12 cellular contexts compared by ENCODE assay signal in the genomic region with DNA sequence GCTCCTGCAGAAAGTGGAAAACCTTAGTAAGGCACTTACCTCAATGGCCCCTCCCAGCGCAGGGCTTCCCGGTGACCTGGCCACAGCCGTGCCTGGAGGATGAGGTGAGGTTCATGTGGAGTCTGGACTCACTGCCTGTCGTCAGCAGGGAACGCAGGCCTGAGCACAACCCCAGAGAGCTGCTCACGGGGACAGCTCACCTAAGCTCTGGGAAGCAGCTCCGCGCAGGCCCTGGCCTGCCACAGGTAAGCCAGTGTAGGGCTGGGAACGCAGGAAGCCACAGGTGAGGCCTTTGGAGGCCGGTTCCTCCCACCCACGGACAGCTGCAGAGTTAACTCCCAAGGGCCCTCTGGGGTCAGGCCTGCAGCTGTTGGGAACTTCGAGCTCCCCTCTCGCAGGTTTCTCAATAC. TPM values are rescaled to one million over a fixed set of nuclear protein-coding genes. Genes with fewer than 3 reads are reported as not detected.
DNase-seq lines count a peak whose midpoint lies in the region; ATAC-seq and TF ChIP-seq lines count a peak whose summit lies in the region.
"Had no signal": no experiment of that assay in that cellular context is flagged by ENCODE, and none has a peak within 500 bp of the region (broad histone marks: within the 10 kb centered on the region; RNA-seq: fewer than 3 reads in every experiment).

No MANE protein-coding gene starts in this region.

- no peak for ATAC-seq in GM18868 (IDR thresholded peaks at IDR 0.05; ENCODE audit: unreplicated experiment)

- H3K36me3 ChIP-seq in OCI-LY1 (ENCODE audit: insufficient read depth, low read length) (peaks cover 47% of the 10 kb centered on the region), urinary bladder (ENCODE audit: insufficient read depth) (peaks cover 1% of the 10 kb centered on the region)
- H3K36me3 ChIP-seq: ovary had no signal

- H3K79me2 ChIP-seq in OCI-LY1 (ENCODE audit: insufficient read depth, low read length) = no peaks in the 10 kb centered on the region

- no peaks in the 10 kb centered on the region for H3F3A ChIP-seq in OCI-LY1 (ENCODE audit: insufficient read depth, low read length)

- H4K20me1 ChIP-seq in OCI-LY1 (ENCODE audit: insufficient read depth, low read length) = no peaks in the 10 kb centered on the region

- no peak overlapping the region for H2AFZ ChIP-seq in OCI-LY1 (ENCODE audit: low read length)

- H3K27ac ChIP-seq in OCI-LY1 (ENCODE audit: low read depth, low read length, poor library complexity, severe bottlenecking) (peak overlapping the region; percentile 73), urinary bladder (ENCODE audit: low read depth) (peak overlapping the region; percentile 28)

- H3K9me2 ChIP-seq in OCI-LY1 (ENCODE audit: low read depth, low read length) = no peaks in the 10 kb centered on the region

- DNase-seq in activated effector memory CD4-positive, alpha-beta T cell treated with anti-CD3 and anti-CD28 coated beads, Interleukin-2, amount 50 U/mL, for 16 hours = peak; percentile 53
- no peak for DNase-seq in activated effector memory CD4-positive, alpha-beta T cell treated with Interleukin-2 at 50 U/mL for 16 hours
- peak; percentile 32 for DNase-seq in germinal center (ENCODE audit: low spot score)
- DNase-seq in H4 (ENCODE audit: low spot score) = no peak
- no peak for DNase-seq in NCI-H82 (lab: John Stamatoyannopoulos, UW)
- DNase-seq: activated naive CD4-positive, alpha-beta T cell treated with Interleukin-2 at 50 U/mL for 16 hours; caudate nucleus; hypothalamus had no signal

- no peak overlapping the region for H3K9ac ChIP-seq in OCI-LY1 (ENCODE audit: low read length)

- H3K4me1 ChIP-seq in OCI-LY1 (ENCODE audit: insufficient read depth, low read length, severe bottlenecking) (peaks cover 57% of the 10 kb centered on the region), urinary bladder (ENCODE audit: insufficient read depth) (peaks cover 2% of the 10 kb centered on the region)

- H3K4me2 ChIP-seq in OCI-LY1 (ENCODE audit: low read length) = no peak overlapping the region

- TF ChIP-seq CTCF in OCI-LY1 (IDR thresholded peaks at IDR 0.05; ENCODE audit: low read length) = no peak

- 74% methylated on average over 13 of the region's 13 CpGs for WGBS in urinary bladder

- no peaks in the 10 kb centered on the region for H3K27me3 ChIP-seq in OCI-LY1 (ENCODE audit: insufficient read depth, low read length)
- H3K27me3 ChIP-seq: ovary had no signal

- H3K4me3 ChIP-seq in OCI-LY1 (ENCODE audit: low read depth, low read length, poor library complexity, severe bottlenecking) (no peak overlapping the region), urinary bladder (ENCODE audit: low read depth, low read length) (no peak overlapping the region)
- H3K4me3 ChIP-seq: ovary had no signal

- H3K9me3 ChIP-seq in OCI-LY1 (ENCODE audit: low read length) = no peaks in the 10 kb centered on the region
- H3K9me3 ChIP-seq: ovary had no signal

RNA-seq across cellular contexts. Expression of a gene that starts 32.8 kb away (rescaled TPM):
- total RNA-seq in urinary bladder = 56.6 TPM
- polyA plus RNA-seq in urinary bladder = 39.4 TPM
- 50.9 and 54.2 TPM in 2 replicates for total RNA-seq in H4 (2014; rRNA removed; shearing (Covaris generic))

Comparison
In these comparisons a context has a peak if more than half of its experiments do, and no peak if none do; other contexts are left out.
1. DNase-seq: peak in activated effector memory CD4-positive, alpha-beta T cell treated with anti-CD3 and anti-CD28 coated beads, Interleukin-2, amount 50 U/mL, for 16 hours (single experiment) and germinal center (single experiment); none in activated effector memory CD4-positive, alpha-beta T cell treated with Interleukin-2 at 50 U/mL for 16 hours (single experiment), H4 (single experiment) and NCI-H82 (single experiment).